Comparison of ENCODE assay signal across 13 cellular contexts in the genomic region with DNA sequence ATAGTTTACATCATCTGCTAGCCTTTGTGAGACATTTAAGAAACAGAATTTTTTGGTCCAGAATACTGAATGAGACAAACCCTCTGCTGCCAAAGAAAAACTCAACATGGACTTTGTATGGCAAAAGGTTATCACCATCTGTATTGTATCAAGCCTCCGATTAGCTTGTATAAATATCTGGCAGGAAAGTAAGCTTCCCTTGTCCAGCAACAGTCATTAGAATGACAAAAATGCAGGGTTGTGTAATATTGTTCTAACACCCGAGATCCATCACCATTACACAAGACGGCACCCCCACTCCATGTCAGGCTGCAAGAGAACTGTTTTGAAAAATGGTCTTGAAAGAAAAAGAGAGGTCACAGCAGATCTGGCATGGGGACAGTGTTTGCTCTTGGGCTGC. TPM values are rescaled to one million over a fixed set of nuclear protein-coding genes. Genes with fewer than 3 reads are reported as not detected.
DNase-seq lines count a peak whose midpoint lies in the region; ATAC-seq, FAIRE-seq and TF ChIP-seq lines count a peak whose summit lies in the region.
"Had no signal": no experiment of that assay in that cellular context is flagged by ENCODE, and none has a peak within 500 bp of the region (broad histone marks: within the 10 kb centered on the region; RNA-seq: fewer than 3 reads in every experiment).

No MANE protein-coding gene starts in this region.

- ATAC-seq in right lobe of liver (peak; percentile 91 to 99 (median 94)), thoracic aorta (ENCODE audit: insufficient number of reproducible peaks, low FRiP score, low read depth) (peak; percentile 63)
- ATAC-seq: naive thymus-derived CD8-positive, alpha-beta T cell had no signal

- H3K36me3 ChIP-seq in right lobe of liver (no peaks in the 10 kb centered on the region), thoracic aorta (no peaks in the 10 kb centered on the region)

- H3K4me1 ChIP-seq in right lobe of liver (peaks cover 0 to 9% (median 0%) of the 10 kb centered on the region in 4 donors), thoracic aorta (ENCODE audit: control insufficient read depth in 1 of 2, low read depth in 2 of 2) (peaks cover 26 to 37% of the 10 kb centered on the region in 2 donors)

- no peak overlapping the region for H3K27ac ChIP-seq in right lobe of liver
- H3K27ac ChIP-seq in thoracic aorta: peak overlapping the region; percentile 59 to 69
- H3K27ac ChIP-seq: VCaP had no signal

- H3K4me3 ChIP-seq in right lobe of liver (no peak overlapping the region), thoracic aorta (peak overlapping the region; percentile 41)

- peak; percentile 45 for FAIRE-seq in endometrium (lab: Jason Lieb, UNC)
- FAIRE-seq: G401.6 had no signal

- TF ChIP-seq CTCF in right lobe of liver (IDR thresholded peaks at IDR 0.05): no peak
- no peak for TF ChIP-seq CTCF in thoracic aorta (IDR thresholded peaks at IDR 0.05)

- no peaks in the 10 kb centered on the region for H3K9me3 ChIP-seq in right lobe of liver
- H3K9me3 ChIP-seq in thoracic aorta: no peaks in the 10 kb centered on the region

- intact Hi-C loops in right lobe of liver (cut with DNase I): no loop called here

- TF ChIP-seq POLR2A in right lobe of liver (IDR thresholded peaks at IDR 0.05): no peak

- WGBS in right lobe of liver (ENCODE audit: insufficient coverage, low coverage, low lambda C conversion rate, missing lambda C conversion rate): 15% methylated on average over 3 of the region's 3 CpGs

- DNase-seq in LHCN-M2 (ENCODE audit: low read depth) (peak; percentile 77), right lobe of liver (peak in 2 of 3 donors; percentile 37 to 49), thoracic aorta (ENCODE audit: low spot score) (peak; percentile 41), T1000 (lab: John Stamatoyannopoulos, UW) (no peak), NCI-H748 (lab: John Stamatoyannopoulos, UW; ENCODE audit: unreplicated experiment) (no peak), DMS79 (lab: John Stamatoyannopoulos, UW) (no peak), NCI-H2196 (lab: John Stamatoyannopoulos, UW; ENCODE audit: unreplicated experiment) (no peak)
- DNase-seq: activated gamma-delta T cell; naive thymus-derived CD8-positive, alpha-beta T cell; OCI-M1 had no signal

- H3K27me3 ChIP-seq in right lobe of liver (no peaks in the 10 kb centered on the region), thoracic aorta (replicated peaks; ENCODE audit: insufficient read depth) (no peaks in the 10 kb centered on the region)

RNA-seq across cellular contexts. Expression of a gene that starts 23.6 kb away (rescaled TPM):
- total RNA-seq in LHCN-M2 (2014; rRNA removed): 1.0 and 1.3 TPM in 2 replicates
- 0.30 TPM for polyA plus RNA-seq in LHCN-M2 (2012)
- 1 to 10 TPM; 1.6 to 7.8 (median 4.6) TPM for total RNA-seq in right lobe of liver
- 10 to 100 TPM; 32.0 to 53.6 TPM for total RNA-seq in thoracic aorta
- total RNA-seq: naive thymus-derived CD8-positive, alpha-beta T cell had no signal
- polyA plus RNA-seq: naive thymus-derived CD8-positive, alpha-beta T cell had no signal

Comparison
In these comparisons a context has a peak if more than half of its experiments do, and no peak if none do; other contexts are left out.
1. DNase-seq: peak in LHCN-M2 (single experiment), right lobe of liver (2 of 3) and thoracic aorta (single experiment); none in T1000 (single experiment), NCI-H748 (single experiment), DMS79 (single experiment) and NCI-H2196 (single experiment).
2. H3K27ac ChIP-seq: peak in thoracic aorta (2 of 2); none in right lobe of liver (0 of 3).